ENCODE assay signal across 1 cellular context in genomic region chr12:32083489-32083888, GRCh38.
TF ChIP-seq lines count a peak whose summit lies in the region.

No MANE protein-coding gene starts in this region.

TF ChIP-seq in endothelial cell of umbilical vein, 7 proteins besides CTCF, POLR2A, EP300 and RAD21 (continued from another document):
- no peak for TF ChIP-seq EZH2 (IDR thresholded peaks at IDR 0.05; ENCODE audit: borderline replicate concordance, low read depth, low read length, severe bottlenecking)
TF ChIP-seq in endothelial cell of umbilical vein: peak in this region for 1.
